In genomic region chr14:68379510-68380303, GRCh38 we compare ENCODE assay signal across 10 cellular contexts.
DNase-seq lines count a peak whose midpoint lies in the region; ATAC-seq and TF ChIP-seq lines count a peak whose summit lies in the region.
"Had no signal": no experiment of that assay in that cellular context is flagged by ENCODE, and none has a peak within 500 bp of the region (broad histone marks: within the 10 kb centered on the region; RNA-seq: fewer than 3 reads in every experiment).

No MANE protein-coding gene starts in this region.

- intact Hi-C loops in activated T-helper 1 cell treated with anti-CD3 and anti-CD28 coated beads, Interleukin-12 subunit alpha, Interleukin-12 subunit beta, Interleukin-2, Interleukin-4 antibody, amounts not matched to agents 30 ng/mL and 10 ng/mL and 1 ng/mL, durations not matched to agents 14 hours and 24 hours and 36 hours (cut with micrococcal nuclease) = loop anchor here (2.0 kb wide), 1 partner anchor 407 kb away; no protein-coding TSS in a partner anchor

- H3K27ac Mint-ChIP-seq in activated T-helper 1 cell treated with anti-CD3 and anti-CD28 coated beads, Interleukin-12 subunit alpha, Interleukin-12 subunit beta, Interleukin-2, Interleukin-4 antibody, amounts not matched to agents 30 ng/mL and 10 ng/mL and 1 ng/mL, durations not matched to agents 14 hours and 24 hours and 36 hours = no peak overlapping the region
- H3K27ac Mint-ChIP-seq in T-helper 17 cell = peak overlapping the region; percentile 93

- no peaks in the 10 kb centered on the region for H3K9me3 Mint-ChIP-seq in activated T-helper 1 cell treated with anti-CD3 and anti-CD28 coated beads, Interleukin-12 subunit alpha, Interleukin-12 subunit beta, Interleukin-2, Interleukin-4 antibody, amounts not matched to agents 30 ng/mL and 10 ng/mL and 1 ng/mL, durations not matched to agents 14 hours and 24 hours and 36 hours
- H3K9me3 Mint-ChIP-seq: CD14-positive monocyte had no signal

- no peak overlapping the region for H3K4me3 ChIP-seq in thoracic aorta
- H3K4me3 ChIP-seq: dorsolateral prefrontal cortex had no signal

- peak overlapping the region; percentile 29 to 64 for H3K27ac ChIP-seq in thoracic aorta

- DNase-seq in activated T-helper 1 cell treated with Interleukin-2 at 50 U/mL for 16 hours (ENCODE audit: low read depth) (peak; percentile 4), T-helper 17 cell (peak in 2 of 3 donors; percentile 19 to 27), fibroblast of peridontal ligament (ENCODE audit: extremely low read depth) (peak; percentile 65), thoracic aorta (ENCODE audit: low spot score) (no peak), hepatic stellate cell (ENCODE audit: low spot score) (no peak), KG1 (lab: John Stamatoyannopoulos, UW) (no peak)
- no peak for DNase-seq in activated T-helper 1 cell treated with anti-CD3 and anti-CD28 coated beads, Interleukin-12 subunit alpha, Interleukin-12 subunit beta, Interleukin-2, Interleukin-4 antibody, amounts not matched to agents 30 ng/mL and 10 ng/mL and 1 ng/mL, durations not matched to agents 14 hours and 24 hours and 36 hours (ENCODE audit: low spot score)
- DNase-seq: dorsolateral prefrontal cortex had no signal

- peaks cover 2% of the 10 kb centered on the region for H3K36me3 Mint-ChIP-seq in activated T-helper 1 cell treated with anti-CD3 and anti-CD28 coated beads, Interleukin-12 subunit alpha, Interleukin-12 subunit beta, Interleukin-2, Interleukin-4 antibody, amounts not matched to agents 30 ng/mL and 10 ng/mL and 1 ng/mL, durations not matched to agents 14 hours and 24 hours and 36 hours (ENCODE audit: low read depth)
- H3K36me3 Mint-ChIP-seq in T-helper 17 cell (ENCODE audit: low read depth) = no peaks in the 10 kb centered on the region

- H3K27me3 ChIP-seq in thoracic aorta (replicated peaks; ENCODE audit: insufficient read depth) = no peaks in the 10 kb centered on the region
- H3K27me3 ChIP-seq: dorsolateral prefrontal cortex had no signal

- H3K4me3 Mint-ChIP-seq in activated T-helper 1 cell treated with anti-CD3 and anti-CD28 coated beads, Interleukin-12 subunit alpha, Interleukin-12 subunit beta, Interleukin-2, Interleukin-4 antibody, amounts not matched to agents 30 ng/mL and 10 ng/mL and 1 ng/mL, durations not matched to agents 14 hours and 24 hours and 36 hours = no peak overlapping the region
- peak overlapping the region; percentile 39 for H3K4me3 Mint-ChIP-seq in T-helper 17 cell
- H3K4me3 Mint-ChIP-seq: CD14-positive monocyte had no signal

- ATAC-seq in T-helper 17 cell = peak; percentile 94
- no peak for ATAC-seq in thoracic aorta (ENCODE audit: insufficient number of reproducible peaks, low FRiP score, low read depth)
- no peak for ATAC-seq in GM21737 (IDR thresholded peaks at IDR 0.05; ENCODE audit: unreplicated experiment)

- peaks cover 31 to 66% of the 10 kb centered on the region in 2 donors for H3K4me1 ChIP-seq in thoracic aorta (ENCODE audit: control insufficient read depth in 1 of 2, low read depth in 2 of 2)

- H3K36me3 ChIP-seq in thoracic aorta = no peaks in the 10 kb centered on the region

- H3K4me1 Mint-ChIP-seq in activated T-helper 1 cell treated with anti-CD3 and anti-CD28 coated beads, Interleukin-12 subunit alpha, Interleukin-12 subunit beta, Interleukin-2, Interleukin-4 antibody, amounts not matched to agents 30 ng/mL and 10 ng/mL and 1 ng/mL, durations not matched to agents 14 hours and 24 hours and 36 hours (ENCODE audit: low read depth) = peaks cover 29% of the 10 kb centered on the region
- peaks cover 51% of the 10 kb centered on the region for H3K4me1 Mint-ChIP-seq in T-helper 17 cell

- H3K9me3 ChIP-seq in T-helper 17 cell (ENCODE audit: control insufficient read depth, low read length, poor library complexity, severe bottlenecking) (no peaks in the 10 kb centered on the region), thoracic aorta (no peaks in the 10 kb centered on the region)

- no peak for TF ChIP-seq CTCF in thoracic aorta (IDR thresholded peaks at IDR 0.05)

- H3K27me3 Mint-ChIP-seq in activated T-helper 1 cell treated with anti-CD3 and anti-CD28 coated beads, Interleukin-12 subunit alpha, Interleukin-12 subunit beta, Interleukin-2, Interleukin-4 antibody, amounts not matched to agents 30 ng/mL and 10 ng/mL and 1 ng/mL, durations not matched to agents 14 hours and 24 hours and 36 hours (ENCODE audit: insufficient read depth) = no peaks in the 10 kb centered on the region
- no peaks in the 10 kb centered on the region for H3K27me3 Mint-ChIP-seq in T-helper 17 cell

Comparison
In these comparisons a context has a peak if more than half of its experiments do, and no peak if none do; other contexts are left out.
1. DNase-seq: peak in activated T-helper 1 cell treated with Interleukin-2 at 50 U/mL for 16 hours (single experiment), T-helper 17 cell (2 of 3) and fibroblast of peridontal ligament (single experiment); none in activated T-helper 1 cell treated with anti-CD3 and anti-CD28 coated beads, Interleukin-12 subunit alpha, Interleukin-12 subunit beta, Interleukin-2, Interleukin-4 antibody, amounts not matched to agents 30 ng/mL and 10 ng/mL and 1 ng/mL, durations not matched to agents 14 hours and 24 hours and 36 hours (single experiment), thoracic aorta (single experiment), hepatic stellate cell (single experiment) and KG1 (single experiment).